Comparison of ENCODE assay signal across 19 cellular contexts in genomic region chr1:93716163-93716562, GRCh38. TPM values are rescaled to one million over a fixed set of nuclear protein-coding genes. Genes with fewer than 3 reads are reported as not detected.
A peak's percentile ranks its signal among the peaks of the same experiment; 100 is the strongest.
DNase-seq lines count a peak whose midpoint lies in the region; ATAC-seq, FAIRE-seq and TF ChIP-seq lines count a peak whose summit lies in the region.
"Had no signal": no experiment of that assay in that cellular context is flagged by ENCODE, and none has a peak within 500 bp of the region (broad histone marks: within the 10 kb centered on the region; RNA-seq: fewer than 3 reads in every experiment).

No MANE protein-coding gene starts in this region.

- peaks cover 7 to 12% of the 10 kb centered on the region in 2 donors for H3K36me3 Mint-ChIP-seq in activated T-cell treated with anti-CD3 and anti-CD28 coated beads, Interleukin-2, amount 50 U/mL, for 72 hours (ENCODE audit: insufficient read depth in 2 of 2)
- peaks cover 12% of the 10 kb centered on the region for H3K36me3 Mint-ChIP-seq in T-helper 2 cell treated with Interferon-gamma antibody and Interleukin-4, amounts not matched to agents 5 μg/mL and 100 μg/mL, for 36 hours (ENCODE audit: low read depth)

- H3K36me3 ChIP-seq in thoracic aorta (no peaks in the 10 kb centered on the region), uterus (no peaks in the 10 kb centered on the region)
- H3K36me3 ChIP-seq: transverse colon had no signal

- H3K4me1 ChIP-seq in thoracic aorta (ENCODE audit: control insufficient read depth in 1 of 2, low read depth in 2 of 2) = peaks cover 21 to 27% of the 10 kb centered on the region in 2 donors
- H3K4me1 ChIP-seq in uterus = no peaks in the 10 kb centered on the region
- H3K4me1 ChIP-seq: transverse colon had no signal

- TF ChIP-seq POLR2A in uterus (IDR thresholded peaks at IDR 0.05) = no peak

- ATAC-seq in activated T-cell treated with anti-CD3 and anti-CD28 coated beads, Interleukin-2, amount 50 U/mL, for 72 hours (replicated peaks in 1 of 2) = no peak
- ATAC-seq in GM21529 (IDR thresholded peaks at IDR 0.05; ENCODE audit: unreplicated experiment) = peak; percentile 11
- no peak for ATAC-seq in thoracic aorta (ENCODE audit: insufficient number of reproducible peaks, low FRiP score, low read depth)
- no peak for ATAC-seq in GM18519 (IDR thresholded peaks at IDR 0.05; ENCODE audit: low FRiP score, unreplicated experiment)
- ATAC-seq: A549, left colon had no signal

- peaks cover 0 to 4% of the 10 kb centered on the region in 2 donors for H3K9me3 Mint-ChIP-seq in activated T-cell treated with anti-CD3 and anti-CD28 coated beads, Interleukin-2, amount 50 U/mL, for 72 hours
- peaks cover 18% of the 10 kb centered on the region for H3K9me3 Mint-ChIP-seq in T-helper 2 cell treated with Interferon-gamma antibody and Interleukin-4, amounts not matched to agents 5 μg/mL and 100 μg/mL, for 36 hours

- H3K27me3 ChIP-seq in thoracic aorta (replicated peaks; ENCODE audit: insufficient read depth) = no peaks in the 10 kb centered on the region
- H3K27me3 ChIP-seq in uterus = no peaks in the 10 kb centered on the region
- H3K27me3 ChIP-seq: transverse colon had no signal

- peaks cover 46% of the 10 kb centered on the region for H3K4me1 Mint-ChIP-seq in activated T-cell treated with anti-CD3 and anti-CD28 coated beads, Interleukin-2, amount 50 U/mL, for 72 hours (ENCODE audit: low read depth)
- peaks cover 60% of the 10 kb centered on the region for H3K4me1 Mint-ChIP-seq in T-helper 2 cell treated with Interferon-gamma antibody and Interleukin-4, amounts not matched to agents 5 μg/mL and 100 μg/mL, for 36 hours (ENCODE audit: low read depth)

- H3K4me3 ChIP-seq in thoracic aorta (no peak overlapping the region), uterus (no peak overlapping the region)
- H3K4me3 ChIP-seq: A549, transverse colon had no signal

- intact Hi-C loops in uterus (cut with DNase I; ENCODE audit: low total_unique reads) = no loop called here

- DNase-seq in activated T-cell treated with anti-CD3 and anti-CD28 coated beads, Interleukin-2, amount 50 U/mL, for 72 hours = no peak
- DNase-seq in activated T-cell treated with anti-CD3 and anti-CD28 coated beads for 4 hours (no peak), thoracic aorta (ENCODE audit: low spot score) (no peak), RCC 7860 (ENCODE audit: low spot score) (no peak), uterus (no peak)
- no peak for DNase-seq in T-helper 2 cell treated with Interferon-gamma antibody and Interleukin-4, amounts not matched to agents 5 μg/mL and 100 μg/mL, for 36 hours (ENCODE audit: low spot score)
- DNase-seq: activated CD4-positive, alpha-beta T cell treated with anti-CD3 and anti-CD28 coated beads, Interleukin-2, amount 50 U/mL, for 1 hour; activated naive CD4-positive, alpha-beta T cell treated with Interleukin-2 at 50 U/mL for 16 hours; amniotic stem cell; head of caudate nucleus; left colon; NCI-H1417 treated with DMSO at 0.1 percent for 48 hours; stimulated activated CD4-positive, alpha-beta T cell treated with anti-CD3 and anti-CD28 coated beads, Interleukin-4, amount 100 ng/mL, for 4 hours; transverse colon had no signal

- TF ChIP-seq CTCF in thoracic aorta (IDR thresholded peaks at IDR 0.05) (no peak), uterus (IDR thresholded peaks at IDR 0.05) (no peak)

- H3K27ac ChIP-seq in thoracic aorta = peak overlapping the region; percentile 43 to 53
- no peak overlapping the region for H3K27ac ChIP-seq in uterus
- H3K27ac ChIP-seq: transverse colon had no signal

- H3K9me3 ChIP-seq in thoracic aorta (peaks cover 3% of the 10 kb centered on the region), uterus (no peaks in the 10 kb centered on the region)
- H3K9me3 ChIP-seq: transverse colon had no signal

- H3K27ac Mint-ChIP-seq in activated T-cell treated with anti-CD3 and anti-CD28 coated beads, Interleukin-2, amount 50 U/mL, for 72 hours = no peak overlapping the region
- H3K27ac Mint-ChIP-seq in T-helper 2 cell treated with Interferon-gamma antibody and Interleukin-4, amounts not matched to agents 5 μg/mL and 100 μg/mL, for 36 hours = peak overlapping the region; percentile 87
- H3K27ac Mint-ChIP-seq: dendritic cell treated with granulocyte-macrophage colony-stimulating factor and Interleukin-4, amounts not matched to agents 40 ng/mL and 50 ng/mL, for 4 days; stimulated activated naive CD8-positive, alpha-beta T cell treated with anti-CD3 and anti-CD28 coated beads, Interleukin-15, Interleukin-2, amounts not matched to agents 100 ng/mL and 50 ng/mL, for 24 hours had no signal

- H3K27me3 Mint-ChIP-seq in activated T-cell treated with anti-CD3 and anti-CD28 coated beads, Interleukin-2, amount 50 U/mL, for 72 hours (ENCODE audit: low read depth) = peaks cover 22% of the 10 kb centered on the region
- peaks cover 3% of the 10 kb centered on the region for H3K27me3 Mint-ChIP-seq in T-helper 2 cell treated with Interferon-gamma antibody and Interleukin-4, amounts not matched to agents 5 μg/mL and 100 μg/mL, for 36 hours (ENCODE audit: low read depth)

- FAIRE-seq in RCC 7860 (lab: Jason Lieb, UNC) = no peak
- FAIRE-seq: A549 had no signal

- peak overlapping the region; percentile 8 to 45 for H3K4me3 Mint-ChIP-seq in activated T-cell treated with anti-CD3 and anti-CD28 coated beads, Interleukin-2, amount 50 U/mL, for 72 hours
- peak overlapping the region; percentile 69 for H3K4me3 Mint-ChIP-seq in T-helper 2 cell treated with Interferon-gamma antibody and Interleukin-4, amounts not matched to agents 5 μg/mL and 100 μg/mL, for 36 hours
- H3K4me3 Mint-ChIP-seq: dendritic cell treated with granulocyte-macrophage colony-stimulating factor and Interleukin-4, amounts not matched to agents 40 ng/mL and 50 ng/mL, for 4 days; stimulated activated naive CD8-positive, alpha-beta T cell treated with anti-CD3 and anti-CD28 coated beads, Interleukin-15, Interleukin-2, amounts not matched to agents 100 ng/mL and 50 ng/mL, for 24 hours had no signal

RNA-seq across cellular contexts. Expression of gene BCAR3, which starts 34.5 kb away (rescaled TPM):
- total RNA-seq in activated T-cell treated with anti-CD3 and anti-CD28 coated beads, Interleukin-2, amount 50 U/mL, for 72 hours = 1 to 10 TPM; 3.1 to 3.2 TPM
- total RNA-seq in thoracic aorta = 10 to 100 TPM; 26.7 to 36.3 TPM
- 10 to 100 TPM in 3 of 4 donors, 1 to 10 TPM in 1; 8.5 to 56.8 (median 20.2) TPM for total RNA-seq in uterus

Comparison
In these comparisons a context has a peak if more than half of its experiments do, and no peak if none do; other contexts are left out.
1. H3K27ac ChIP-seq: peak in thoracic aorta (2 of 2); none in uterus (0 of 2).